ENCODE assay signal across 1 cellular context in genomic region chr7:85630904-85631582, GRCh38.
TF ChIP-seq lines count a peak whose summit lies in the region.

No MANE protein-coding gene starts in this region.

TF ChIP-seq in H1, 55 proteins besides CTCF, POLR2A, EP300 and RAD21 (continued from another document):
- TF ChIP-seq TEAD4 (IDR thresholded peaks at IDR 0.05; ENCODE audit: low read depth, low read length) = no peak
- no peak for TF ChIP-seq JUN (IDR thresholded peaks at IDR 0.05; ENCODE audit: low read depth, low read length)
- no peak for TF ChIP-seq BCL11A (IDR thresholded peaks at IDR 0.05; ENCODE audit: low read depth in 2 of 2, low read length in 2 of 2)
- no peak for TF ChIP-seq SP4 (IDR thresholded peaks at IDR 0.05; ENCODE audit: low read length)
